Comparison of ENCODE assay signal across 19 cellular contexts in the genomic region with DNA sequence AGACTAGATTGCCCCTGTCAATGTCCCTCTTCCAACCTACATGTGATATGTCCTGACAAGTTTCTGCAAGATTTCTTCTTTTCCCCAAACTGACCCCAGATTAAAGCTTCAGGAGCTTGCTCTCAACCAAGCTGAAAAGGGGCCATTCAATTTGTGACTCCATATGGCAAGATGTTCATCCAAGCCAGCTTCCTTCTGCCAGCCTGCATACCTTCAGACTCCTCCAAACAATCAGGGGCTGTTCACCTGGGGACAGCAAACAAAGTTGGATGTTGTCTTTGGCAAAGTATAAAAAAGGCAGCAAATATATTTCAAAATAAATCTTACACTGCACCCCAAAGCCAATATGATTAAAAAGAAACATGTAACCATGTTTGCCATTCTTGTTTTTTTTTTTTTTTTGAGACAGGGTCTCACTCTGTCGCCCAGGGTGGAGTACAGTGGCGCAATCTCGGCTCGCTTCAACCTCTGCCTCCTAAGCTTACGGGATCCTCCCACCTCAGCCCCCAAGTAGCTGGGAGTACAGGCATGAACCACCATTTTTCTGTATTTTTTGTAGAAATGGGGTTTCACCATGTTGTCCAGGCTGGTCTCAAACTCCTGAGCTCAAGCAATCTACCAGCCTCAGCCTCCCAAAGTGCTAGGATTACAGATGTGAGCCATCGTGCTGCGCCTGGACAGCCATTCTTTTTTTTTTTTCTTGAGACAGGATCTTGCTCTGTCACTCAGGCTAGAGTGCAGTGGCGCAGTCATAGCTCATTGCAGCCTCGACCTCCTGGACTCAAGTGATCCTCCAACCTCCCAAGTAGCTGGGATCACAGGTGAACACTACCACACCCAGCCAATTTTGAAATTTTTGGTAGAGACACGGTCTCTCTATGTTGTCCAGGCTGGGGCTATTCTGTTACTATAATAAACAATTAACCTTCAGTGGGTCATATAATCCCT. TPM values are rescaled to one million over a fixed set of nuclear protein-coding genes. Genes with fewer than 3 reads are reported as not detected.
DNase-seq lines count a peak whose midpoint lies in the region; ATAC-seq and TF ChIP-seq lines count a peak whose summit lies in the region.
"Had no signal": no experiment of that assay in that cellular context is flagged by ENCODE, and none has a peak within 500 bp of the region (broad histone marks: within the 10 kb centered on the region; RNA-seq: fewer than 3 reads in every experiment).

No MANE protein-coding gene starts in this region.

- H3K9me3 ChIP-seq in right cardiac atrium (ENCODE audit: control insufficient read depth, low read length) (no peaks in the 10 kb centered on the region), colonic mucosa (no peaks in the 10 kb centered on the region), mucosa of descending colon (no peaks in the 10 kb centered on the region), upper lobe of left lung (no peaks in the 10 kb centered on the region)
- H3K9me3 ChIP-seq: adrenal gland, pancreas had no signal

- ATAC-seq in right cardiac atrium (no peak), mucosa of descending colon (peak; percentile 43), upper lobe of left lung (ENCODE audit: low FRiP score in 2 of 2) (peak; percentile 36 to 74), GM18498 (IDR thresholded peaks at IDR 0.05; ENCODE audit: unreplicated experiment) (no peak), sciatic nerve (no peak)
- ATAC-seq: activated T-cell treated with anti-CD3 and anti-CD28 coated beads, Interleukin-2, amount 50 U/mL, for 4 hours; GM12878 had no signal

- H3K27ac ChIP-seq in right cardiac atrium (ENCODE audit: low read length) (peak overlapping the region; percentile 45), colonic mucosa (peak overlapping the region; percentile 86), upper lobe of left lung (peak overlapping the region; percentile 50 to 88 (median 66))
- H3K27ac ChIP-seq: adrenal gland had no signal

- TF ChIP-seq CTCF in colonic mucosa (IDR thresholded peaks at IDR 0.05) = no peak
- TF ChIP-seq CTCF in mucosa of descending colon (IDR thresholded peaks at IDR 0.05) = no peak
- no peak for TF ChIP-seq CTCF in upper lobe of left lung (IDR thresholded peaks at IDR 0.05)

- peaks cover 12% of the 10 kb centered on the region for H3K4me1 ChIP-seq in right cardiac atrium (ENCODE audit: control insufficient read depth, insufficient read depth, low read length)
- H3K4me1 ChIP-seq in colonic mucosa = peaks cover 21% of the 10 kb centered on the region
- H3K4me1 ChIP-seq in mucosa of descending colon (ENCODE audit: low read depth) = peaks cover 54% of the 10 kb centered on the region
- H3K4me1 ChIP-seq in upper lobe of left lung = peaks cover 0 to 32% (median 15%) of the 10 kb centered on the region in 4 donors
- H3K4me1 ChIP-seq: adrenal gland had no signal

- intact Hi-C loops in right cardiac atrium (cut with DNase I) (no loop called here), cardiac septum (cut with DNase I) (no loop called here), colonic mucosa (cut with DNase I) (no loop called here), mucosa of descending colon (cut with DNase I, micrococcal nuclease) (no loop called here), sciatic nerve (cut with DNase I) (no loop called here)

- 80% methylated on average over 10 of the region's 10 CpGs for WGBS in right cardiac atrium
- WGBS in upper lobe of left lung, 2 donors = 64% methylated on average over 10 of the region's 10 CpGs

- no peak for TF ChIP-seq POLR2A in upper lobe of left lung (IDR thresholded peaks at IDR 0.05)

- H3K36me3 ChIP-seq in colonic mucosa (no peaks in the 10 kb centered on the region), mucosa of descending colon (ENCODE audit: low read depth) (no peaks in the 10 kb centered on the region), upper lobe of left lung (no peaks in the 10 kb centered on the region)
- H3K36me3 ChIP-seq: adrenal gland, pancreas had no signal

- peak overlapping the region; percentile 41 to 64 for H3K9ac ChIP-seq in colonic mucosa (ENCODE audit: low read depth in 2 of 2, low read length in 2 of 2)

- DNase-seq in right cardiac atrium = no peak
- DNase-seq in cardiac septum (ENCODE audit: low spot score) = no peak
- DNase-seq in colonic mucosa = no peak
- no peak for DNase-seq in mucosa of descending colon
- peak in 1 of 2 donors; percentile 81 for DNase-seq in upper lobe of left lung
- DNase-seq in NCI-H1694 (lab: John Stamatoyannopoulos, UW) = no peak
- DNase-seq in sciatic nerve (ENCODE audit: low spot score) = no peak
- DNase-seq: ACHN; activated CD4-positive, alpha-beta T cell treated with anti-CD3 and anti-CD28 coated beads for 4 hours; activated naive CD4-positive, alpha-beta T cell treated with Interleukin-2 at 50 U/mL for 16 hours; activated T-cell treated with anti-CD3 and anti-CD28 coated beads, Interleukin-2, amount 50 U/mL, for 4 hours; H7; Kasumi-1; midbrain; nephron progenitor cell had no signal

- TF ChIP-seq EP300 in upper lobe of left lung (IDR thresholded peaks at IDR 0.05) = peak in 1 of 4 donors; percentile 22

- H3K4me3 ChIP-seq in right cardiac atrium (ENCODE audit: low read length) = no peak overlapping the region
- H3K4me3 ChIP-seq in colonic mucosa = no peak overlapping the region
- no peak overlapping the region for H3K4me3 ChIP-seq in mucosa of descending colon
- no peak overlapping the region for H3K4me3 ChIP-seq in upper lobe of left lung
- H3K4me3 ChIP-seq: GM12878 had no signal

- no peaks in the 10 kb centered on the region for H3K27me3 ChIP-seq in right cardiac atrium (ENCODE audit: control insufficient read depth, insufficient read depth)
- no peaks in the 10 kb centered on the region for H3K27me3 ChIP-seq in colonic mucosa
- H3K27me3 ChIP-seq in upper lobe of left lung = no peaks in the 10 kb centered on the region
- H3K27me3 ChIP-seq: adrenal gland, pancreas had no signal

RNA-seq across cellular contexts. Expression of gene AKAP1, which starts 50.0 kb away (rescaled TPM):
- total RNA-seq in right cardiac atrium (100 to 1,000 TPM in 3 of 4 donors, 10 to 100 TPM in 1; 92.3 to 194 (median 175) TPM), cardiac septum (108 TPM), colonic mucosa (100 to 1,000 TPM; 128 to 139 TPM), mucosa of descending colon (100 to 1,000 TPM; 131 to 194 (median 155) TPM), upper lobe of left lung (100 to 1,000 TPM in 1 of 6 donors, 10 to 100 TPM in 5; 51.2 to 147 (median 79.4) TPM), sciatic nerve (25.3 TPM)
- polyA plus RNA-seq in right cardiac atrium = 94.4 TPM

RNA-seq across cellular contexts. Expression of gene SCPEP1, which starts 57.1 kb away (rescaled TPM):
- total RNA-seq in right cardiac atrium (10 to 100 TPM; 49.7 to 65.0 (median 58.1) TPM), cardiac septum (45.6 TPM), colonic mucosa (10 to 100 TPM; 13.7 to 22.9 TPM), mucosa of descending colon (10 to 100 TPM; 10.3 to 74.2 (median 27.7) TPM), upper lobe of left lung (100 to 1,000 TPM in 5 of 6 donors, 10 to 100 TPM in 1; 96.4 to 172 (median 133) TPM), sciatic nerve (51.8 TPM)
- polyA plus RNA-seq in right cardiac atrium = 87.9 TPM

Comparison
In these comparisons a context has a peak if more than half of its experiments do, and no peak if none do; other contexts are left out.
1. ATAC-seq: peak in mucosa of descending colon (single experiment) and upper lobe of left lung (2 of 2); none in right cardiac atrium (0 of 2), GM18498 (single experiment) and sciatic nerve (single experiment).
2. Peak in every context shown above with its lines, with median percentiles within 50 percentile points of each other: H3K27ac ChIP-seq.